ENCODE assay signal across 8 cellular contexts in genomic region chr1:201739492-201740085, GRCh38.
A peak's percentile ranks its signal among the peaks of the same experiment; 100 is the strongest.
DNase-seq lines count a peak whose midpoint lies in the region; ATAC-seq, FAIRE-seq and TF ChIP-seq lines count a peak whose summit lies in the region.

No MANE protein-coding gene starts in this region.

- no peak for TF ChIP-seq POLR2A in GM12891 (IDR thresholded peaks at IDR 0.05; ENCODE audit: low read depth, low read length)

- WGBS in esophagus, 2 donors: 6 to 10% methylated on average over 38 of the region's 38 CpGs

- no peaks in the 10 kb centered on the region for H3K36me3 ChIP-seq in esophagus (ENCODE audit: control insufficient read depth in 2 of 2, insufficient read depth in 2 of 2, low read length in 1 of 2)
- peaks cover 0 to 2% of the 10 kb centered on the region in 2 donors for H3K36me3 ChIP-seq in muscle layer of duodenum (ENCODE audit: control insufficient read depth in 1 of 2, insufficient read depth in 2 of 2, low read length in 2 of 2)

- no peak for ATAC-seq in HG03460 (IDR thresholded peaks at IDR 0.05; ENCODE audit: unreplicated experiment)
- no peak for ATAC-seq in HG03439 (IDR thresholded peaks at IDR 0.05; ENCODE audit: unreplicated experiment)

- H3K27ac ChIP-seq in esophagus (ENCODE audit: low read depth in 2 of 2, low read length in 1 of 2) (peak overlapping the region; percentile 31 to 70), muscle layer of duodenum (ENCODE audit: low read length) (no peak overlapping the region)

- peaks cover 4 to 18% of the 10 kb centered on the region in 2 donors for H3K4me1 ChIP-seq in esophagus (ENCODE audit: control insufficient read depth in 2 of 2, insufficient read depth in 2 of 2, low read length in 1 of 2)
- H3K4me1 ChIP-seq in muscle layer of duodenum (ENCODE audit: control insufficient read depth in 1 of 2, insufficient read depth in 2 of 2, low read length in 2 of 2): peaks cover 6 to 40% of the 10 kb centered on the region in 2 donors

- H3K4me3 ChIP-seq in esophagus (ENCODE audit: low read depth in 1 of 2, low read length in 2 of 2) (peak overlapping the region; percentile 69 to 72), muscle layer of duodenum (ENCODE audit: low read depth in 1 of 2, low read length in 2 of 2) (peak overlapping the region; percentile 59 to 65)

- no peak for FAIRE-seq in GM12891 (lab: Jason Lieb, UNC)

- DNase-seq in GM12891 (ENCODE audit: insufficient read length, low spot score): peak; percentile 55
- DNase-seq in NCI-H345 (lab: John Stamatoyannopoulos, UW): peak; percentile 74
- peak; percentile 27 for DNase-seq in activated T-cell treated with anti-CD3 and anti-CD28 coated beads for 48 hours (ENCODE audit: low read depth)
- peak; percentile 23 to 32 for DNase-seq in stimulated activated CD8-positive, alpha-beta memory T cell treated with anti-CD3 and anti-CD28 coated beads, Interleukin-7, amount 100 ng/mL, for 4 hours (ENCODE audit: low read depth in 2 of 2)

- no peaks in the 10 kb centered on the region for H3K9me3 ChIP-seq in esophagus (ENCODE audit: control insufficient read depth in 2 of 2, insufficient read depth in 1 of 2, low read depth in 1 of 2, low read length in 1 of 2)
- no peaks in the 10 kb centered on the region for H3K9me3 ChIP-seq in muscle layer of duodenum (ENCODE audit: control insufficient read depth in 1 of 2, low read length in 2 of 2)

- H3K27me3 ChIP-seq in esophagus (ENCODE audit: control insufficient read depth in 1 of 2, insufficient read depth in 2 of 2, low read length in 2 of 2): no peaks in the 10 kb centered on the region
- no peaks in the 10 kb centered on the region for H3K27me3 ChIP-seq in muscle layer of duodenum (ENCODE audit: low read depth, low read length)

TF ChIP-seq in GM12891, 5 proteins besides CTCF, POLR2A, EP300 and RAD21:
- no peak for TF ChIP-seq TAF1 (IDR thresholded peaks at IDR 0.05; ENCODE audit: low read depth, low read length)
- no peak for TF ChIP-seq POU2F2 (IDR thresholded peaks at IDR 0.05; ENCODE audit: low read depth, low read length)
- no peak for TF ChIP-seq PAX5 (IDR thresholded peaks at IDR 0.05; ENCODE audit: insufficient read depth, low read length, severe bottlenecking)
- TF ChIP-seq SPI1 (IDR thresholded peaks at IDR 0.05; ENCODE audit: low read depth, low read length): no peak
- no peak for TF ChIP-seq POLR2AphosphoS5 (IDR thresholded peaks at IDR 0.05; ENCODE audit: low read depth, low read length)
TF ChIP-seq in GM12891: peak in this region for 0.
